1 cellular context compared by ENCODE assay signal in the genomic region with DNA sequence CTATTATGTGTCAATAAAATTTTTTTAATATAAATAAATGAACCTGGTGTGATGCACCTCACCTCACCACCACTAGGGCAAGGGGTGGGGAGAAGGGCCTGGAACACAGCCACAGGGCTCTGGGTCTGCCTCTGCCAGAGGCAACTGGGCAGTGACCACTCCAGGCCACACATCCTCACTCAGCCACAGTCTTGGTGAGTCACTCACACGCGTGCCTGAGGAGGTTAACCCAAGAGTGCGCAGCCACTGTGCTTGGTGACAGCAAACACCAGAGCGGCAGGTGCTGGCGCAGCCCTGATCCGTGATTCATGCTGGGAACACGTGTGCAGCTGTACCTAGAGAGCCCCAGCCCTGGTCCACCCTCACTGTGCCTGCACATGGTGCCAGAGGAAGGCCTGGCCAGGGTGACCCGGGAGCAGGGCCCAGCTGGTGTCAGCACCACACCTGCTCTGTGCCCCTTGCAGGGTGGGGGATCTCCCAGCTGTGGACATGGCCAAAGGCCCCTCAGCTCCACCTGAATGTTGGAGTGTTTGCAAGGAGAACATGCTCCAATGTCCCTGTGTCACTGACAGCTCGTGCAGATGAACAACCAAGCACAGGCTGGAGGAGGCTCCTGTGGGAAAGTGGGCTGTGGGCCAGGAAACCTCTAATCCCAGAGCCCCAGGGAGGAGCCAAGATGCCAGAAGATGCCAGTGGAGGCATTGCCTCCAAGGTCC.
TF ChIP-seq lines count a peak whose summit lies in the region.

No MANE protein-coding gene starts in this region.

TF ChIP-seq in H1, 55 proteins besides CTCF, POLR2A, EP300 and RAD21:
- TF ChIP-seq GTF2F1 (IDR thresholded peaks at IDR 0.05; ENCODE audit: borderline replicate concordance, low read depth, low read length) (no peak), TAF7 (optimal IDR thresholded peaks at IDR 0.05; ENCODE audit: borderline replicate concordance, low read depth, low read length) (no peak), EGR1 (IDR thresholded peaks at IDR 0.05; ENCODE audit: borderline replicate concordance, low read depth, low read length) (no peak), ASH2L (IDR thresholded peaks at IDR 0.05; ENCODE audit: low read length) (no peak), RFX5 (IDR thresholded peaks at IDR 0.05; ENCODE audit: borderline replicate concordance, low read depth, low read length) (no peak), TCF12 (IDR thresholded peaks at IDR 0.05; ENCODE audit: low read depth, low read length) (no peak), CREB1 (IDR thresholded peaks at IDR 0.05) (no peak), SUZ12 (IDR thresholded peaks at IDR 0.05; ENCODE audit: low read length) (no peak), SAP30 (IDR thresholded peaks at IDR 0.05; ENCODE audit: insufficient read depth, insufficient replicate concordance, low read length) (no peak), BRCA1 (IDR thresholded peaks at IDR 0.05; ENCODE audit: low read depth, low read length) (no peak)
- TF ChIP-seq, protein P1, sequence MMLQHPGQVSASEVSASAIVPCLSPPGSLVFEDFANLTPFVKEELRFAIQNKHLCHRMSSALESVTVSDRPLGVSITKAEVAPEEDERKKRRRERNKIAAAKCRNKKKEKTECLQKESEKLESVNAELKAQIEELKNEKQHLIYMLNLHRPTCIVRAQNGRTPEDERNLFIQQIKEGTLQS (IDR thresholded peaks at IDR 0.05; ENCODE audit: insufficient read depth, low read depth, low read length), result no peak
- TF ChIP-seq, protein P2, sequence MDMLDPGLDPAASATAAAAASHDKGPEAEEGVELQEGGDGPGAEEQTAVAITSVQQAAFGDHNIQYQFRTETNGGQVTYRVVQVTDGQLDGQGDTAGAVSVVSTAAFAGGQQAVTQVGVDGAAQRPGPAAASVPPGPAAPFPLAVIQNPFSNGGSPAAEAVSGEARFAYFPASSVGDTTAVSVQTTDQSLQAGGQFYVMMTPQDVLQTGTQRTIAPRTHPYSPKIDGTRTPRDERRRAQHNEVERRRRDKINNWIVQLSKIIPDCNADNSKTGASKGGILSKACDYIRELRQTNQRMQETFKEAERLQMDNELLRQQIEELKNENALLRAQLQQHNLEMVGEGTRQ (IDR thresholded peaks at IDR 0.05; ENCODE audit: low read length), result no peak
